34 cellular contexts compared by ENCODE assay signal in the genomic region with DNA sequence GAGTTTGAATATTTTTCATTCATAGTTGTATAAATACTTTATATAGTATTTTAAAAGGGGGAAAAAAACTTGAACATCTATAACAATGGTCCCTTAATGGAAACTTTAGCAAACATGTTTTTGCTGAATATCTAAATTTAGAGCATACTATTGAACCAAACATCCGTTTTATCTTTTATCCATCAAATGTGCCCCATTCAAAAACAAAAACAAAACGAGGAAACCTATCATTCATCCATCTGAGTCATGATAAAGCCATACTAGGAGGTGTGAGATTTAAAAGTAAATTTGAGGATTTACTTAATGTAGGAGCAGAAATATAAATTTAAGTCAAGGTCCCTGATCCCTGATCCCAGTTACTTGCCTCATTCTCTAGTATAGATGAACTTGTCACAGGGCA.
"Had no signal": no experiment of that assay in that cellular context is flagged by ENCODE, and none has a peak within 500 bp of the region (broad histone marks: within the 10 kb centered on the region; RNA-seq: fewer than 3 reads in every experiment).

No MANE protein-coding gene starts in this region.

- H3K27ac ChIP-seq: adrenal gland, body of pancreas, brain microvascular endothelial cell, breast epithelium, VCaP had no signal

- FAIRE-seq: astrocyte, TTC549 had no signal

- H3K27me3 ChIP-seq: adrenal gland, body of pancreas, brain microvascular endothelial cell, breast epithelium had no signal

- H3K9me3 ChIP-seq: adrenal gland, body of pancreas, breast epithelium had no signal

- ATAC-seq: activated CD8-positive, alpha-beta T cell treated with anti-CD3 and anti-CD28 coated beads for 36 hours; activated naive CD4-positive, alpha-beta T cell treated with anti-CD3 and anti-CD28 coated beads, Interleukin-2, amount 50 U/mL, for 72 hours; activated T-cell treated with anti-CD3 and anti-CD28 coated beads, Interleukin-2, amount 50 U/mL, for 4 hours; activated T-cell treated with anti-CD3 and anti-CD28 coated beads, Interleukin-2, amount 50 U/mL, for 72 hours; activated T-helper 17 cell treated with anti-CD3 and anti-CD28 coated beads, Interleukin-2, amount 50 U/mL, for 72 hours; body of pancreas had no signal

- H3K4me1 ChIP-seq: adrenal gland, body of pancreas, breast epithelium had no signal

- H3K4me3 ChIP-seq: adrenal gland, body of pancreas, breast epithelium had no signal

- DNase-seq: activated B cell treated with CpG ODN at 0.5 μM for 24 hours; activated CD4-positive, alpha-beta memory T cell treated with anti-CD3 and anti-CD28 coated beads for 36 hours; activated CD4-positive, alpha-beta T cell treated with anti-CD3 and anti-CD28 coated beads for 4 hours; activated CD4-positive, alpha-beta T cell treated with anti-CD3 and anti-CD28 coated beads, Interleukin-2, amount 10 ng/mL, durations not matched to agents 24 days and 14 days; activated CD4-positive, alpha-beta T cell treated with anti-CD3 and anti-CD28 coated beads, Interleukin-2, amount 50 U/mL, for 1 hour; activated CD4-positive, alpha-beta T cell treated with anti-CD3 and anti-CD28 coated beads, Interleukin-2, amount 50 U/mL, for 4 hours; activated CD4-positive, CD25-positive, alpha-beta regulatory T cell treated with anti-CD3 and anti-CD28 coated beads, Interleukin-2, amount 50 U/mL, for 72 hours; activated CD8-positive, alpha-beta memory T cell treated with anti-CD3 and anti-CD28 coated beads, Interleukin-2, amount 50 U/mL, for 4 hours; activated CD8-positive, alpha-beta T cell treated with anti-CD3 and anti-CD28 coated beads for 36 hours; activated effector memory CD4-positive, alpha-beta T cell treated with anti-CD3 and anti-CD28 coated beads, Interleukin-2, amount 50 U/mL, for 16 hours; activated gamma-delta T cell treated with Interleukin-2 at 50 U/mL for 16 hours; activated naive CD4-positive, alpha-beta T cell; activated naive CD4-positive, alpha-beta T cell treated with anti-CD3 and anti-CD28 coated beads for 36 hours; activated naive CD4-positive, alpha-beta T cell treated with anti-CD3 and anti-CD28 coated beads, Interleukin-2, amount 50 U/mL, for 16 hours; activated naive CD8-positive, alpha-beta T cell treated with anti-CD3 and anti-CD28 coated beads for 36 hours; activated T-cell treated with anti-CD3 and anti-CD28 coated beads for 4 hours; activated T-cell treated with anti-CD3 and anti-CD28 coated beads, Interleukin-2, amount 50 U/mL, for 1 hour; activated T-cell treated with anti-CD3 and anti-CD28 coated beads, Interleukin-2, amount 50 U/mL, for 4 hours; activated T-cell treated with anti-CD3 and anti-CD28 coated beads, Interleukin-2, amount 50 U/mL, for 72 hours; adrenal gland; amniotic stem cell; aorta; body of pancreas; brain microvascular endothelial cell; central memory CD4-positive, alpha-beta T cell; T-helper 1 cell; T-helper 2 cell; T-helper 9 cell had no signal

- H3K36me3 ChIP-seq: adrenal gland, brain microvascular endothelial cell, breast epithelium had no signal
